8 cellular contexts compared by ENCODE assay signal in genomic region chr1:161469924-161470499, GRCh38. TPM values are rescaled to one million over a fixed set of nuclear protein-coding genes. Genes with fewer than 3 reads are reported as not detected.
DNase-seq lines count a peak whose midpoint lies in the region; ATAC-seq lines count a peak whose summit lies in the region.
"Not testable (repeated sequence)": the region's sequence is repeated elsewhere in the genome, so short reads cannot be mapped to it uniquely, and the experiment has no call there.
"Had no signal": no experiment of that assay in that cellular context is flagged by ENCODE, and none has a peak within 500 bp of the region (broad histone marks: within the 10 kb centered on the region; RNA-seq: fewer than 3 reads in every experiment).

No MANE protein-coding gene starts in this region.

- H3K4me3 Mint-ChIP-seq in activated T-cell treated with anti-CD3 and anti-CD28 coated beads, Interleukin-2, amount 50 U/mL, for 72 hours; memory B cell: not testable (repeated sequence)

- peaks cover 18% of the 10 kb centered on the region for H3K4me1 Mint-ChIP-seq in activated T-cell treated with anti-CD3 and anti-CD28 coated beads, Interleukin-2, amount 50 U/mL, for 72 hours (ENCODE audit: low read depth)
- H3K4me1 Mint-ChIP-seq in memory B cell, result not testable (repeated sequence)

- peaks cover 30% of the 10 kb centered on the region for H3K27me3 Mint-ChIP-seq in activated T-cell treated with anti-CD3 and anti-CD28 coated beads, Interleukin-2, amount 50 U/mL, for 72 hours (ENCODE audit: low read depth)
- H3K27me3 Mint-ChIP-seq in memory B cell, result peaks cover 11% of the 10 kb centered on the region

- H3K36me3 Mint-ChIP-seq in activated T-cell treated with anti-CD3 and anti-CD28 coated beads, Interleukin-2, amount 50 U/mL, for 72 hours (ENCODE audit: insufficient read depth in 2 of 2); memory B cell: not testable (repeated sequence)

- H3K9me3 Mint-ChIP-seq in activated T-cell treated with anti-CD3 and anti-CD28 coated beads, Interleukin-2, amount 50 U/mL, for 72 hours; memory B cell: not testable (repeated sequence)

- not testable (repeated sequence) for DNase-seq in activated T-cell treated with anti-CD3 and anti-CD28 coated beads, Interleukin-2, amount 50 U/mL, for 72 hours; memory B cell (ENCODE audit: low spot score in 2 of 2)

- H3K27ac Mint-ChIP-seq in activated T-cell treated with anti-CD3 and anti-CD28 coated beads, Interleukin-2, amount 50 U/mL, for 72 hours; memory B cell: not testable (repeated sequence)

- peak; percentile 28 for ATAC-seq in GM19035 (IDR thresholded peaks at IDR 0.05; ENCODE audit: unreplicated experiment)
- peak; percentile 27 for ATAC-seq in GM21515 (IDR thresholded peaks at IDR 0.05; ENCODE audit: unreplicated experiment)
- ATAC-seq in HG02763 (IDR thresholded peaks at IDR 0.05; ENCODE audit: unreplicated experiment), result peak; percentile 23
- ATAC-seq in HG03103 (IDR thresholded peaks at IDR 0.05; ENCODE audit: low read depth, unreplicated experiment), result peak; percentile 35
- ATAC-seq in HG03565 (IDR thresholded peaks at IDR 0.05; ENCODE audit: unreplicated experiment), result peak; percentile 27
- peak; percentile 38 for ATAC-seq in activated T-cell treated with anti-CD3 and anti-CD28 coated beads, Interleukin-2, amount 50 U/mL, for 72 hours (replicated peaks in 1 of 2)
- peak; percentile 28 for ATAC-seq in memory B cell (ENCODE audit: low read depth)

RNA-seq across cellular contexts. Expression of gene FCGR2A, which starts 35.2 kb away (rescaled TPM):
- total RNA-seq in activated T-cell treated with anti-CD3 and anti-CD28 coated beads, Interleukin-2, amount 50 U/mL, for 72 hours, result under 1 TPM; 0.43 to 0.88 TPM
- total RNA-seq: mammary epithelial cell had no signal

RNA-seq across cellular contexts. Expression of gene HSPA6, which starts 54.3 kb away (rescaled TPM):
- under 1 TPM; 0.24 to 0.53 TPM for total RNA-seq in activated T-cell treated with anti-CD3 and anti-CD28 coated beads, Interleukin-2, amount 50 U/mL, for 72 hours
